ENCODE assay signal across 14 cellular contexts in the genomic region with DNA sequence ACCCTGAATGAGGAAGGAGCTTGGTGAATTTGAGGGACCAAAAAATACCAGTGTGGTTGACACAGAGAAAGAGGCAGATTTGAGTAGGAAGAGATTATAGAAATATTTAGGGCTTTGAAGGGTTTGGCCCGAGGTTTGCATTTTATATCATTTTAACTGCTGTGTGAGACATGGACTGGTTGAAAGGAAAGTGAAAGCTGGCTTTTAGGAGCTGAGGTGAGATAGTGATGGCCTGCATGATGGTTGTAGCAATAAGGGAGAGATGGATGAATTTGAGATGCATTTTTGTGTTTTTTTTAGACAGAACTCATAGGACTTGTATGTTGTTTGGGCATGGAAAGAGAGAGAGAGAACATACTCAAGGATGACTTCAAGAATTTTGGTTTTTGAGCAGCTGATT. TPM values are rescaled to one million over a fixed set of nuclear protein-coding genes. Genes with fewer than 3 reads are reported as not detected.
DNase-seq lines count a peak whose midpoint lies in the region; ATAC-seq, FAIRE-seq and TF ChIP-seq lines count a peak whose summit lies in the region.
"Had no signal": no experiment of that assay in that cellular context is flagged by ENCODE, and none has a peak within 500 bp of the region (broad histone marks: within the 10 kb centered on the region; RNA-seq: fewer than 3 reads in every experiment).

No MANE protein-coding gene starts in this region.

- CTCF ChIA-PET in OCI-LY7 (lab: Charles Lee; ENCODE audit: unreplicated experiment): no interaction called here

- H3K4me3 Mint-ChIP-seq in endothelial cell (ENCODE audit: unreplicated experiment): no peak overlapping the region
- H3K4me3 Mint-ChIP-seq: CD4-positive, alpha-beta T cell had no signal

- FAIRE-seq in kidney (lab: Jason Lieb, UNC): no peak
- FAIRE-seq: endothelial cell of umbilical vein, GM12891 had no signal

- peak; percentile 64 for ATAC-seq in GM18858 (IDR thresholded peaks at IDR 0.05; ENCODE audit: unreplicated experiment)
- ATAC-seq in GM21526 (IDR thresholded peaks at IDR 0.05; ENCODE audit: low FRiP score, unreplicated experiment): peak; percentile 58
- peak; percentile 78 for ATAC-seq in HG03432 (IDR thresholded peaks at IDR 0.05; ENCODE audit: unreplicated experiment)

- H3K79me2 ChIP-seq in fibroblast of lung (ENCODE audit: control insufficient read depth, insufficient read depth, low read length) (peaks cover 10% of the 10 kb centered on the region), OCI-LY7 (ENCODE audit: insufficient read depth, low read depth, low read length) (no peaks in the 10 kb centered on the region)

- POLR2A ChIA-PET in OCI-LY7 (lab: Charles Lee): interaction anchor here (0.7 to 1.0 kb wide), 3 partner anchors 12 to 1488 kb away, joined by 3 to 7 read pairs (median 5); no protein-coding TSS in a partner anchor

- TF ChIP-seq CTCF in fibroblast of lung (conservative IDR thresholded peaks at IDR 0.05 in 1 of 2, IDR thresholded peaks at IDR 0.05 in 1 of 2; ENCODE audit: low read depth in 1 of 2, low read length in 2 of 2) (no peak), endothelial cell (IDR thresholded peaks at IDR 0.05; ENCODE audit: unreplicated experiment) (no peak), kidney (IDR thresholded peaks at IDR 0.05; ENCODE audit: borderline replicate concordance, extremely low read depth, insufficient read depth) (no peak), OCI-LY7 (conservative IDR thresholded peaks at IDR 0.05; ENCODE audit: low read length) (no peak)

- BruUV-seq in OCI-LY7 (replicated peaks; lab: Mats Ljungman, UMichigan): no TSS peak

- H3K4me2 ChIP-seq in fibroblast of lung (ENCODE audit: extremely low read depth, insufficient read depth, low read length) (peak overlapping the region; percentile 49), OCI-LY7 (ENCODE audit: low read length) (no peak overlapping the region)

- no peaks in the 10 kb centered on the region for H3K4me1 ChIP-seq in fibroblast of lung (ENCODE audit: control insufficient read depth, extremely low read depth, insufficient read depth, low read length)
- H3K4me1 ChIP-seq in kidney (ENCODE audit: control insufficient read depth in 1 of 2, insufficient read depth in 1 of 2, low read depth in 1 of 2, low read length in 2 of 2): no peaks in the 10 kb centered on the region
- no peaks in the 10 kb centered on the region for H3K4me1 ChIP-seq in OCI-LY7 (ENCODE audit: insufficient read depth, low read length, poor library complexity, severe bottlenecking)

- no peaks in the 10 kb centered on the region for H3K36me3 ChIP-seq in fibroblast of lung (ENCODE audit: control insufficient read depth, insufficient read depth, low read length)
- peaks cover 0 to 4% of the 10 kb centered on the region in 2 donors for H3K36me3 ChIP-seq in kidney (ENCODE audit: control insufficient read depth in 1 of 2, insufficient read depth in 2 of 2, low read length in 2 of 2)
- H3K36me3 ChIP-seq in OCI-LY7 (ENCODE audit: insufficient read depth, low read length): no peaks in the 10 kb centered on the region

- H3K27ac ChIP-seq in fibroblast of lung (ENCODE audit: insufficient read depth, low read length) (no peak overlapping the region), kidney (ENCODE audit: low read depth in 2 of 2, low read length in 2 of 2) (no peak overlapping the region), OCI-LY7 (ENCODE audit: low read depth, low read length, poor library complexity, severe bottlenecking) (no peak overlapping the region)
- H3K27ac ChIP-seq: skin epidermis had no signal

- peaks cover 5% of the 10 kb centered on the region for H3K36me3 Mint-ChIP-seq in endothelial cell (ENCODE audit: low read depth, unreplicated experiment)

- H3K9me3 ChIP-seq in fibroblast of lung (ENCODE audit: control insufficient read depth, insufficient read depth, low read depth, low read length) (no peaks in the 10 kb centered on the region), kidney (ENCODE audit: control insufficient read depth in 1 of 2, low read length in 2 of 2) (peaks cover 0 to 2% of the 10 kb centered on the region in 2 donors), OCI-LY7 (ENCODE audit: low read length) (no peaks in the 10 kb centered on the region)

- H3K9ac ChIP-seq in fibroblast of lung (ENCODE audit: insufficient read depth, low read length): no peak overlapping the region
- H3K9ac ChIP-seq in kidney (ENCODE audit: low read length in 2 of 2): no peak overlapping the region

- no peaks in the 10 kb centered on the region for H3K9me2 ChIP-seq in OCI-LY7 (ENCODE audit: insufficient read depth, low read length)

- H2AFZ ChIP-seq in fibroblast of lung (ENCODE audit: low read length) (no peak overlapping the region), OCI-LY7 (ENCODE audit: low read length) (no peak overlapping the region)

- no peaks in the 10 kb centered on the region for H3K9me3 Mint-ChIP-seq in endothelial cell (ENCODE audit: unreplicated experiment)
- H3K9me3 Mint-ChIP-seq: CD4-positive, alpha-beta T cell had no signal

- H3K27me3 ChIP-seq in fibroblast of lung (ENCODE audit: control insufficient read depth, insufficient read depth, low read length): no peaks in the 10 kb centered on the region

- no peaks in the 10 kb centered on the region for H3K4me1 Mint-ChIP-seq in endothelial cell (ENCODE audit: unreplicated experiment)

- H4K20me1 ChIP-seq in fibroblast of lung (ENCODE audit: control insufficient read depth, extremely low read depth, insufficient read depth, low read length) (no peaks in the 10 kb centered on the region), OCI-LY7 (ENCODE audit: insufficient read depth, low read length) (no peaks in the 10 kb centered on the region)

- no peak overlapping the region for H3K27ac Mint-ChIP-seq in endothelial cell (ENCODE audit: unreplicated experiment)
- H3K27ac Mint-ChIP-seq: CD4-positive, alpha-beta T cell had no signal

- intact Hi-C loops in kidney (cut with DNase I) (no loop called here), OCI-LY7 (cut with micrococcal nuclease; ENCODE audit: unreplicated experiment) (no loop called here)

- H3K4me3 ChIP-seq in fibroblast of lung (replicated peaks in 1 of 4; ENCODE audit: control extremely low read depth in 1 of 4, insufficient read depth in 1 of 4, low read depth in 3 of 4, low read length in 4 of 4) (no peak overlapping the region), kidney (ENCODE audit: low read length in 2 of 2) (no peak overlapping the region), OCI-LY7 (ENCODE audit: low read depth, low read length, poor library complexity, severe bottlenecking) (no peak overlapping the region)
- H3K4me3 ChIP-seq: skin epidermis had no signal

- H3K27me3 Mint-ChIP-seq in endothelial cell (ENCODE audit: unreplicated experiment): no peaks in the 10 kb centered on the region
- H3K27me3 Mint-ChIP-seq: CD4-positive, alpha-beta T cell had no signal

- no peak for DNase-seq in fibroblast of lung (ENCODE audit: low read depth in 2 of 2)
- no peak for DNase-seq in endothelial cell (ENCODE audit: low spot score)
- no peak for DNase-seq in kidney
- DNase-seq in DMS153 (lab: John Stamatoyannopoulos, UW): no peak
- no peak for DNase-seq in OCI-LY7 (ENCODE audit: low spot score)
- DNase-seq: activated CD4-positive, alpha-beta T cell treated with anti-CD3 and anti-CD28 coated beads, Interleukin-2, amount 50 U/mL, for 48 hours; aorta; CD4-positive, alpha-beta T cell had no signal

RNA-seq across cellular contexts. Expression of a gene that starts 21.7 kb away (rescaled TPM):
- total RNA-seq in fibroblast of lung: 18.5 and 21.3 TPM in 2 replicates
- 9.6 and 12.2 TPM in 2 replicates for polyA plus RNA-seq in fibroblast of lung
- 5.7 and 9.3 TPM in 2 replicates for polyA plus RNA-seq in fibroblast of lung (2012)
- polyA minus RNA-seq in fibroblast of lung (ENCODE audit: low replicate concordance): 3.9 and 5.9 TPM in 2 replicates
- total RNA-seq in endothelial cell (ENCODE audit: unreplicated experiment): 30.7 TPM
- total RNA-seq in kidney: 38.2 TPM
- 2.1 TPM for polyA plus RNA-seq in kidney (ENCODE audit: insufficient read depth, low read depth, low replicate concordance)
- 9.4 and 11.8 TPM in 2 replicates for total RNA-seq in OCI-LY7 (2014; rRNA removed; shearing (Covaris generic))
- total RNA-seq in OCI-LY7 (2022): 9.1 and 10.0 TPM in 2 replicates
